In genomic region chr10:48556065-48556464, GRCh38 we compare ENCODE assay signal across 1 cellular context.
TF ChIP-seq lines count a peak whose summit lies in the region.

No MANE protein-coding gene starts in this region.

TF ChIP-seq in HepG2, 621 proteins besides CTCF, POLR2A, EP300 and RAD21 (continued from another document):
- TF ChIP-seq, protein P1, sequence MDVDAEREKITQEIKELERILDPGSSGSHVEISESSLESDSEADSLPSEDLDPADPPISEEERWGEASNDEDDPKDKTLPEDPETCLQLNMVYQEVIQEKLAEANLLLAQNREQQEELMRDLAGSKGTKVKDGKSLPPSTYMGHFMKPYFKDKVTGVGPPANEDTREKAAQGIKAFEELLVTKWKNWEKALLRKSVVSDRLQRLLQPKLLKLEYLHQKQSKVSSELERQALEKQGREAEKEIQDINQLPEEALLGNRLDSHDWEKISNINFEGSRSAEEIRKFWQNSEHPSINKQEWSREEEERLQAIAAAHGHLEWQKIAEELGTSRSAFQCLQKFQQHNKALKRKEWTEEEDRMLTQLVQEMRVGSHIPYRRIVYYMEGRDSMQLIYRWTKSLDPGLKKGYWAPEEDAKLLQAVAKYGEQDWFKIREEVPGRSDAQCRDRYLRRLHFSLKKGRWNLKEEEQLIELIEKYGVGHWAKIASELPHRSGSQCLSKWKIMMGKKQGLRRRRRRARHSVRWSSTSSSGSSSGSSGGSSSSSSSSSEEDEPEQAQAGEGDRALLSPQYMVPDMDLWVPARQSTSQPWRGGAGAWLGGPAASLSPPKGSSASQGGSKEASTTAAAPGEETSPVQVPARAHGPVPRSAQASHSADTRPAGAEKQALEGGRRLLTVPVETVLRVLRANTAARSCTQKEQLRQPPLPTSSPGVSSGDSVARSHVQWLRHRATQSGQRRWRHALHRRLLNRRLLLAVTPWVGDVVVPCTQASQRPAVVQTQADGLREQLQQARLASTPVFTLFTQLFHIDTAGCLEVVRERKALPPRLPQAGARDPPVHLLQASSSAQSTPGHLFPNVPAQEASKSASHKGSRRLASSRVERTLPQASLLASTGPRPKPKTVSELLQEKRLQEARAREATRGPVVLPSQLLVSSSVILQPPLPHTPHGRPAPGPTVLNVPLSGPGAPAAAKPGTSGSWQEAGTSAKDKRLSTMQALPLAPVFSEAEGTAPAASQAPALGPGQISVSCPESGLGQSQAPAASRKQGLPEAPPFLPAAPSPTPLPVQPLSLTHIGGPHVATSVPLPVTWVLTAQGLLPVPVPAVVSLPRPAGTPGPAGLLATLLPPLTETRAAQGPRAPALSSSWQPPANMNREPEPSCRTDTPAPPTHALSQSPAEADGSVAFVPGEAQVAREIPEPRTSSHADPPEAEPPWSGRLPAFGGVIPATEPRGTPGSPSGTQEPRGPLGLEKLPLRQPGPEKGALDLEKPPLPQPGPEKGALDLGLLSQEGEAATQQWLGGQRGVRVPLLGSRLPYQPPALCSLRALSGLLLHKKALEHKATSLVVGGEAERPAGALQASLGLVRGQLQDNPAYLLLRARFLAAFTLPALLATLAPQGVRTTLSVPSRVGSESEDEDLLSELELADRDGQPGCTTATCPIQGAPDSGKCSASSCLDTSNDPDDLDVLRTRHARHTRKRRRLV (CRISPR knock-in tag; IDR thresholded peaks at IDR 0.05): no peak
- 0 out of 2 replicates have a peak, but pooled peaks have one; percentile 31 for TF ChIP-seq ZNF768 (CRISPR knock-in tag; IDR thresholded peaks at IDR 0.05)
TF ChIP-seq in HepG2: peak in this region for 1.
